Comparison of ENCODE assay signal across 9 cellular contexts in genomic region chr13:100658363-100658762, GRCh38. TPM values are rescaled to one million over a fixed set of nuclear protein-coding genes. Genes with fewer than 3 reads are reported as not detected.
DNase-seq lines count a peak whose midpoint lies in the region; ATAC-seq and TF ChIP-seq lines count a peak whose summit lies in the region.
"Had no signal": no experiment of that assay in that cellular context is flagged by ENCODE, and none has a peak within 500 bp of the region (broad histone marks: within the 10 kb centered on the region; RNA-seq: fewer than 3 reads in every experiment).

No MANE protein-coding gene starts in this region.

- H3K4me1 Mint-ChIP-seq in CD8-positive, alpha-beta memory T cell = peaks cover 27 to 30% (median 30%) of the 10 kb centered on the region in 3 donors
- peaks cover 12% of the 10 kb centered on the region for H3K4me1 Mint-ChIP-seq in activated naive CD8-positive, alpha-beta T cell treated with anti-CD3 and anti-CD28 coated beads for 36 hours

- no peaks in the 10 kb centered on the region for H3F3A ChIP-seq in smooth muscle cell (ENCODE audit: low read depth)

- no peak for TF ChIP-seq CTCF in smooth muscle cell (IDR thresholded peaks at IDR 0.05; ENCODE audit: borderline replicate concordance, insufficient read depth, poor library complexity, severe bottlenecking)

- H3K4me2 ChIP-seq in smooth muscle cell = no peak overlapping the region

- peaks cover 9% of the 10 kb centered on the region for H3K36me3 ChIP-seq in CD8-positive, alpha-beta memory T cell (ENCODE audit: insufficient read depth, low read length)
- no peaks in the 10 kb centered on the region for H3K36me3 ChIP-seq in smooth muscle cell (ENCODE audit: low read depth)

- H3K27ac ChIP-seq in CD8-positive, alpha-beta memory T cell (ENCODE audit: low read depth, low read length) = no peak overlapping the region
- no peak overlapping the region for H3K27ac ChIP-seq in smooth muscle cell (ENCODE audit: low read depth)
- H3K27ac ChIP-seq: gastrocnemius medialis had no signal

- no peaks in the 10 kb centered on the region for H3K27me3 ChIP-seq in CD8-positive, alpha-beta memory T cell (ENCODE audit: insufficient read depth, low read length, poor library complexity, severe bottlenecking)
- H3K27me3 ChIP-seq in smooth muscle cell (ENCODE audit: low read depth) = no peaks in the 10 kb centered on the region
- H3K27me3 ChIP-seq: gastrocnemius medialis had no signal

- POLR2A ChIA-PET in CD8-positive, alpha-beta memory T cell (lab: Charles Lee) = no interaction called here

- peaks cover 16% of the 10 kb centered on the region for H3K4me1 ChIP-seq in CD8-positive, alpha-beta memory T cell (ENCODE audit: insufficient read depth, low read length)
- no peaks in the 10 kb centered on the region for H3K4me1 ChIP-seq in smooth muscle cell (ENCODE audit: low read depth)
- H3K4me1 ChIP-seq: gastrocnemius medialis had no signal

- no peaks in the 10 kb centered on the region for H3K9me3 Mint-ChIP-seq in CD8-positive, alpha-beta memory T cell
- H3K9me3 Mint-ChIP-seq in activated naive CD8-positive, alpha-beta T cell treated with anti-CD3 and anti-CD28 coated beads for 36 hours = no peaks in the 10 kb centered on the region

- H3K79me2 ChIP-seq in smooth muscle cell (ENCODE audit: low read depth) = no peaks in the 10 kb centered on the region

- H3K36me3 Mint-ChIP-seq in CD8-positive, alpha-beta memory T cell = peaks cover 6 to 76% (median 16%) of the 10 kb centered on the region in 3 donors
- H3K36me3 Mint-ChIP-seq in activated naive CD8-positive, alpha-beta T cell treated with anti-CD3 and anti-CD28 coated beads for 36 hours = peaks cover 44% of the 10 kb centered on the region

- 50% methylated on average over 2 of the region's 2 CpGs for WGBS in smooth muscle cell (ENCODE audit: low lambda C conversion rate)

- ATAC-seq in GM19455 (IDR thresholded peaks at IDR 0.05; ENCODE audit: unreplicated experiment) = peak; percentile 77
- peak; percentile 59 for ATAC-seq in HG03108 (IDR thresholded peaks at IDR 0.05; ENCODE audit: unreplicated experiment)
- no peak for ATAC-seq in GM18520 (IDR thresholded peaks at IDR 0.05; ENCODE audit: unreplicated experiment)
- ATAC-seq: gastrocnemius medialis had no signal

- CTCF ChIA-PET in CD8-positive, alpha-beta memory T cell (lab: Charles Lee) = no interaction called here

- no peak overlapping the region for H3K9ac ChIP-seq in smooth muscle cell (ENCODE audit: low read depth)

- peak overlapping the region; percentile 5 to 65 (median 54) for H3K4me3 Mint-ChIP-seq in CD8-positive, alpha-beta memory T cell
- no peak overlapping the region for H3K4me3 Mint-ChIP-seq in activated naive CD8-positive, alpha-beta T cell treated with anti-CD3 and anti-CD28 coated beads for 36 hours

- H2AFZ ChIP-seq in smooth muscle cell (ENCODE audit: low read depth) = no peak overlapping the region

- no peaks in the 10 kb centered on the region for H3K27me3 Mint-ChIP-seq in CD8-positive, alpha-beta memory T cell
- no peaks in the 10 kb centered on the region for H3K27me3 Mint-ChIP-seq in activated naive CD8-positive, alpha-beta T cell treated with anti-CD3 and anti-CD28 coated beads for 36 hours

- H4K20me1 ChIP-seq in smooth muscle cell (ENCODE audit: low read depth) = no peaks in the 10 kb centered on the region

- H3K4me3 ChIP-seq in CD8-positive, alpha-beta memory T cell (ENCODE audit: low read length) = no peak overlapping the region
- no peak overlapping the region for H3K4me3 ChIP-seq in smooth muscle cell
- H3K4me3 ChIP-seq: gastrocnemius medialis had no signal

- DNase-seq in CD8-positive, alpha-beta memory T cell = peak in 1 of 5 donors; percentile 34
- DNase-seq in activated naive CD8-positive, alpha-beta T cell treated with anti-CD3 and anti-CD28 coated beads for 36 hours = peak; percentile 9
- no peak for DNase-seq in SW 1271 (lab: John Stamatoyannopoulos, UW)
- DNase-seq in smooth muscle cell (lab: John Stamatoyannopoulos, UW; ENCODE audit: unreplicated experiment) = no peak
- no peak for DNase-seq in medulla oblongata (ENCODE audit: extremely low spot score)
- DNase-seq: gastrocnemius medialis had no signal

- peak overlapping the region in 7 of 8 donors; percentile 10 to 84 (median 41) for H3K27ac Mint-ChIP-seq in CD8-positive, alpha-beta memory T cell
- peak overlapping the region; percentile 74 for H3K27ac Mint-ChIP-seq in activated naive CD8-positive, alpha-beta T cell treated with anti-CD3 and anti-CD28 coated beads for 36 hours

- H3K9me3 ChIP-seq in CD8-positive, alpha-beta memory T cell (ENCODE audit: low read length) = no peaks in the 10 kb centered on the region
- no peaks in the 10 kb centered on the region for H3K9me3 ChIP-seq in smooth muscle cell (replicated peaks; ENCODE audit: low read depth)
- H3K9me3 ChIP-seq: gastrocnemius medialis had no signal

RNA-seq across cellular contexts. Expression of gene TMTC4, which starts 16.2 kb away (rescaled TPM):
- 10 to 100 TPM; 12.5 to 16.3 TPM for total RNA-seq in CD8-positive, alpha-beta memory T cell
- polyA plus RNA-seq in CD8-positive, alpha-beta memory T cell = 3.4 TPM
- total RNA-seq in activated naive CD8-positive, alpha-beta T cell treated with anti-CD3 and anti-CD28 coated beads for 36 hours = 10 to 100 TPM; 13.4 to 16.8 TPM
- total RNA-seq in smooth muscle cell = 7.4 and 8.7 TPM in 2 replicates
- polyA plus RNA-seq in smooth muscle cell = 6.6 and 6.7 TPM in 2 replicates
